Comparison of ENCODE assay signal across 8 cellular contexts in genomic region chr9:131503626-131504465, GRCh38. TPM values are rescaled to one million over a fixed set of nuclear protein-coding genes. Genes with fewer than 3 reads are reported as not detected.
A peak's percentile ranks its signal among the peaks of the same experiment; 100 is the strongest.
DNase-seq lines count a peak whose midpoint lies in the region; ATAC-seq lines count a peak whose summit lies in the region.

No MANE protein-coding gene starts in this region.

- peak overlapping the region; percentile 89 for H3K27ac Mint-ChIP-seq in activated naive CD8-positive, alpha-beta T cell treated with anti-CD3 and anti-CD28 coated beads, Interleukin-2, amount 10 ng/mL, durations not matched to agents 7 days and 5 days

- H3K36me3 Mint-ChIP-seq in activated naive CD8-positive, alpha-beta T cell treated with anti-CD3 and anti-CD28 coated beads, Interleukin-2, amount 10 ng/mL, durations not matched to agents 7 days and 5 days: peaks cover 8% of the 10 kb centered on the region

- H3K27ac ChIP-seq in SJSA1: no peak overlapping the region
- H3K27ac ChIP-seq in iPS-20b (ENCODE audit: low read length): no peak overlapping the region

- H3K27me3 Mint-ChIP-seq in activated naive CD8-positive, alpha-beta T cell treated with anti-CD3 and anti-CD28 coated beads, Interleukin-2, amount 10 ng/mL, durations not matched to agents 7 days and 5 days: no peaks in the 10 kb centered on the region

- peak overlapping the region; percentile 99 for H3K4me3 Mint-ChIP-seq in activated naive CD8-positive, alpha-beta T cell treated with anti-CD3 and anti-CD28 coated beads, Interleukin-2, amount 10 ng/mL, durations not matched to agents 7 days and 5 days

- peaks cover 30% of the 10 kb centered on the region for H3K36me3 ChIP-seq in SJSA1
- peaks cover 31% of the 10 kb centered on the region for H3K36me3 ChIP-seq in iPS-20b (ENCODE audit: insufficient read depth, low read depth, low read length)

- H3K4me3 ChIP-seq in SJSA1: peak overlapping the region; percentile 65
- peak overlapping the region; percentile 84 for H3K4me3 ChIP-seq in iPS-20b (ENCODE audit: low read length)

- peak; percentile 37 for ATAC-seq in activated naive CD8-positive, alpha-beta T cell treated with anti-CD3 and anti-CD28 coated beads, Interleukin-2, amount 10 ng/mL, durations not matched to agents 7 days and 5 days (ENCODE audit: low read depth)
- ATAC-seq in GM18520 (IDR thresholded peaks at IDR 0.05; ENCODE audit: unreplicated experiment): no peak

- POLR2A ChIA-PET in activated naive CD8-positive, alpha-beta T cell treated with anti-CD3 and anti-CD28 coated beads, Interleukin-2, amount 10 ng/mL, durations not matched to agents 7 days and 5 days (lab: Charles Lee): interaction anchor here (0.9 to 1.8 kb wide), 6 partner anchors 9 to 240 kb away, joined by 3 to 7 read pairs (median 4); no protein-coding TSS in a partner anchor

- peaks cover 18% of the 10 kb centered on the region for H3K4me1 ChIP-seq in SJSA1 (replicated peaks)
- no peaks in the 10 kb centered on the region for H3K4me1 ChIP-seq in iPS-20b (ENCODE audit: insufficient read depth, low read length)

- H3K9me3 ChIP-seq in SJSA1 (replicated peaks): no peaks in the 10 kb centered on the region
- no peaks in the 10 kb centered on the region for H3K9me3 ChIP-seq in iPS-20b (ENCODE audit: insufficient read depth, low read depth, low read length)

- DNase-seq in SIG-M5 treated with dmso at 0.1 percent for 504 hours (lab: John Stamatoyannopoulos, UW; ENCODE audit: unreplicated experiment) (peak; percentile 57), SIG-M5 (lab: John Stamatoyannopoulos, UW) (no peak), SJSA1 (ENCODE audit: low read depth in 1 of 2, low spot score in 2 of 2) (no peak), 8988T (no peak)
- DNase-seq in activated naive CD8-positive, alpha-beta T cell treated with anti-CD3 and anti-CD28 coated beads, Interleukin-2, amount 10 ng/mL, durations not matched to agents 7 days and 5 days: peak; percentile 68
- peak; percentile 27 to 41 for DNase-seq in stimulated activated CD4-positive, alpha-beta T cell treated with anti-CD3 and anti-CD28 coated beads, Interleukin-1b, Interleukin-23, amount 100 ng/mL, for 4 hours (ENCODE audit: low read depth in 2 of 2)

- no peaks in the 10 kb centered on the region for H3K9me3 Mint-ChIP-seq in activated naive CD8-positive, alpha-beta T cell treated with anti-CD3 and anti-CD28 coated beads, Interleukin-2, amount 10 ng/mL, durations not matched to agents 7 days and 5 days

- H3K9ac ChIP-seq in iPS-20b (ENCODE audit: low read depth, low read length): peak overlapping the region; percentile 73; the same call in 1 of the 2 replicates

- peaks cover 37% of the 10 kb centered on the region for H3K4me1 Mint-ChIP-seq in activated naive CD8-positive, alpha-beta T cell treated with anti-CD3 and anti-CD28 coated beads, Interleukin-2, amount 10 ng/mL, durations not matched to agents 7 days and 5 days

- H3K27me3 ChIP-seq in SJSA1 (replicated peaks) (no peaks in the 10 kb centered on the region), iPS-20b (ENCODE audit: insufficient read depth, low read length) (peaks cover 14% of the 10 kb centered on the region)

RNA-seq across cellular contexts. Expression of gene POMT1, which starts 1.1 kb away (rescaled TPM):
- total RNA-seq in SJSA1 (2014; rRNA removed; shearing (Covaris generic)): 25.6 and 34.6 TPM in 2 replicates
- total RNA-seq in activated naive CD8-positive, alpha-beta T cell treated with anti-CD3 and anti-CD28 coated beads, Interleukin-2, amount 10 ng/mL, durations not matched to agents 7 days and 5 days: 10 to 100 TPM; 44.0 to 51.4 TPM

RNA-seq across cellular contexts. Expression of gene UCK1, which starts 27.2 kb away (rescaled TPM):
- total RNA-seq in SJSA1 (2014; rRNA removed; shearing (Covaris generic)): 19.1 and 21.9 TPM in 2 replicates
- 10 to 100 TPM; 30.6 to 38.8 TPM for total RNA-seq in activated naive CD8-positive, alpha-beta T cell treated with anti-CD3 and anti-CD28 coated beads, Interleukin-2, amount 10 ng/mL, durations not matched to agents 7 days and 5 days

RNA-seq across cellular contexts. Expression of gene PRRT1B, which starts 41.5 kb away (rescaled TPM):
- not detected in 2 replicates for total RNA-seq in SJSA1 (2014; rRNA removed; shearing (Covaris generic))
- not detected for total RNA-seq in activated naive CD8-positive, alpha-beta T cell treated with anti-CD3 and anti-CD28 coated beads, Interleukin-2, amount 10 ng/mL, durations not matched to agents 7 days and 5 days

Comparison
In these comparisons a context has a peak if more than half of its experiments do, and no peak if none do; other contexts are left out.
1. DNase-seq: peak in SIG-M5 treated with dmso at 0.1 percent for 504 hours (single experiment), activated naive CD8-positive, alpha-beta T cell treated with anti-CD3 and anti-CD28 coated beads, Interleukin-2, amount 10 ng/mL, durations not matched to agents 7 days and 5 days (single experiment) and stimulated activated CD4-positive, alpha-beta T cell treated with anti-CD3 and anti-CD28 coated beads, Interleukin-1b, Interleukin-23, amount 100 ng/mL, for 4 hours (2 of 2); none in SIG-M5 (single experiment), SJSA1 (0 of 2) and 8988T (single experiment).